In genomic region chr16:27305839-27306442, GRCh38 we compare ENCODE assay signal across 1 cellular context.
TF ChIP-seq lines count a peak whose summit lies in the region.

No MANE protein-coding gene starts in this region.

TF ChIP-seq in K562, 482 proteins besides CTCF, POLR2A, EP300 and RAD21:
- no peak for TF ChIP-seq POLR2G (IDR thresholded peaks at IDR 0.05; ENCODE audit: low read depth, low read length)
- TF ChIP-seq HOMEZ (CRISPR knock-in tag; IDR thresholded peaks at IDR 0.05): no peak
- no peak for TF ChIP-seq FOXA3 (CRISPR knock-in tag; conservative IDR thresholded peaks at IDR 0.05 in 1 of 2, IDR thresholded peaks at IDR 0.05 in 1 of 2)
- no peak for TF ChIP-seq HIVEP1 (CRISPR knock-in tag; IDR thresholded peaks at IDR 0.05)
- TF ChIP-seq RBM25 (IDR thresholded peaks at IDR 0.05; ENCODE audit: low read depth, low read length, severe bottlenecking): no peak
- no peak for TF ChIP-seq PYGO2 (tag; IDR thresholded peaks at IDR 0.05)
- 0 out of 2 replicates have a peak, but pooled peaks have one; percentile 24 for TF ChIP-seq EHMT2 (IDR thresholded peaks at IDR 0.05)
